In genomic region chr1:179166663-179167417, GRCh38 we compare ENCODE assay signal across 14 cellular contexts.
A peak's percentile ranks its signal among the peaks of the same experiment; 100 is the strongest.
DNase-seq lines count a peak whose midpoint lies in the region; ATAC-seq and TF ChIP-seq lines count a peak whose summit lies in the region.
"Had no signal": no experiment of that assay in that cellular context is flagged by ENCODE, and none has a peak within 500 bp of the region (broad histone marks: within the 10 kb centered on the region; RNA-seq: fewer than 3 reads in every experiment).

No MANE protein-coding gene starts in this region.

- H3K9me3 ChIP-seq in testis: no peaks in the 10 kb centered on the region
- H3K9me3 ChIP-seq: sigmoid colon had no signal

- H3K27ac ChIP-seq in testis: no peak overlapping the region

- H3K9me3 Mint-ChIP-seq in nephron: no peaks in the 10 kb centered on the region
- H3K9me3 Mint-ChIP-seq: CD8-positive, alpha-beta memory T cell had no signal

- H3K4me1 ChIP-seq in testis: no peaks in the 10 kb centered on the region

- peaks cover 47% of the 10 kb centered on the region for H3K4me1 Mint-ChIP-seq in nephron

- no peaks in the 10 kb centered on the region for H3K27me3 ChIP-seq in testis
- H3K27me3 ChIP-seq: sigmoid colon had no signal

- peak overlapping the region; percentile 30 to 81 (median 63) for H3K27ac Mint-ChIP-seq in nephron

- TF ChIP-seq CTCF in astrocyte of the spinal cord (IDR thresholded peaks at IDR 0.05; ENCODE audit: low read depth, low read length) (no peak), nephron (IDR thresholded peaks at IDR 0.05; ENCODE audit: unreplicated experiment in 3 of 3) (no peak), testis (IDR thresholded peaks at IDR 0.05) (no peak)

- no peaks in the 10 kb centered on the region for H3K27me3 Mint-ChIP-seq in nephron (ENCODE audit: low read depth)
- H3K27me3 Mint-ChIP-seq: CD8-positive, alpha-beta memory T cell had no signal

- DNase-seq in EH (ENCODE audit: low read depth): peak; percentile 88
- peak; percentile 12 for DNase-seq in NCI-H2107 (lab: John Stamatoyannopoulos, UW)
- peak; percentile 43 for DNase-seq in astrocyte of the spinal cord (ENCODE audit: low read depth, low spot score)
- no peak for DNase-seq in testis
- no peak for DNase-seq in midbrain (lab: John Stamatoyannopoulos, UW)
- no peak for DNase-seq in pons (ENCODE audit: low spot score)
- DNase-seq: activated CD8-positive, alpha-beta memory T cell treated with anti-CD3 and anti-CD28 coated beads, Interleukin-2, amount 50 U/mL, for 48 hours; CD8-positive, alpha-beta memory T cell; islet precursor cell; NCI-H524 treated with DMSO at 0.1 percent for 48 hours; sigmoid colon had no signal

- no peak for ATAC-seq in HG03460 (IDR thresholded peaks at IDR 0.05; ENCODE audit: unreplicated experiment)
- ATAC-seq: HepG2 had no signal

- H3K36me3 Mint-ChIP-seq in nephron (ENCODE audit: low read depth): no peaks in the 10 kb centered on the region

- in situ Hi-C loops in astrocyte of the spinal cord (cut with HindIII; ENCODE audit: low sequenced_read_pairs): no loop called here

- no peak overlapping the region for H3K4me3 ChIP-seq in astrocyte of the spinal cord (ENCODE audit: low read depth, low read length)
- H3K4me3 ChIP-seq in testis: no peak overlapping the region
- H3K4me3 ChIP-seq: sigmoid colon had no signal

- H3K4me3 Mint-ChIP-seq in nephron: no peak overlapping the region

- intact Hi-C loops in testis (cut with DNase I; ENCODE audit: low total_unique reads): no loop called here

- whole genome bisulfite sequencing in testis, 2 donors: 76 to 79% methylated on average over 8 of the region's 8 CpGs

- no peaks in the 10 kb centered on the region for H3K36me3 ChIP-seq in testis (ENCODE audit: low read depth, missing control alignments)
- H3K36me3 ChIP-seq: sigmoid colon had no signal

- no peak for TF ChIP-seq POLR2A in testis (IDR thresholded peaks at IDR 0.05)

Comparison
In these comparisons a context has a peak if more than half of its experiments do, and no peak if none do; other contexts are left out.
1. DNase-seq: peak in EH (single experiment), NCI-H2107 (single experiment) and astrocyte of the spinal cord (single experiment); none in testis (single experiment), midbrain (single experiment) and pons (single experiment).